ENCODE assay signal across 14 cellular contexts in genomic region chr2:197138513-197138912, GRCh38.
DNase-seq lines count a peak whose midpoint lies in the region; ATAC-seq and TF ChIP-seq lines count a peak whose summit lies in the region.
"Had no signal": no experiment of that assay in that cellular context is flagged by ENCODE, and none has a peak within 500 bp of the region (broad histone marks: within the 10 kb centered on the region; RNA-seq: fewer than 3 reads in every experiment).

No MANE protein-coding gene starts in this region.

- H3K9me3 ChIP-seq in Karpas-422 (ENCODE audit: low read length), result no peaks in the 10 kb centered on the region
- H3K9me3 ChIP-seq in smooth muscle cell (replicated peaks; ENCODE audit: low read depth), result no peaks in the 10 kb centered on the region
- H3K9me3 ChIP-seq: left lung, SK-N-SH had no signal

- H3K27me3 Mint-ChIP-seq in activated CD4-positive, alpha-beta T cell treated with anti-CD3 and anti-CD28 coated beads, Interleukin-2, amount 10 ng/mL, durations not matched to agents 24 days and 14 days, result no peaks in the 10 kb centered on the region
- no peaks in the 10 kb centered on the region for H3K27me3 Mint-ChIP-seq in activated T-helper 1 cell treated with anti-CD3 and anti-CD28 coated beads, Interleukin-12 subunit alpha, Interleukin-12 subunit beta, Interleukin-2, Interleukin-4 antibody, amounts not matched to agents 30 ng/mL and 10 ng/mL and 1 ng/mL, durations not matched to agents 14 hours and 24 hours and 36 hours (ENCODE audit: insufficient read depth)
- no peaks in the 10 kb centered on the region for H3K27me3 Mint-ChIP-seq in natural killer cell treated with Interleukin-12 subunit alpha and Interleukin-12 subunit beta and Interleukin-15 and Interleukin-18, amount 100 ng/mL, for 72 hours

- TF ChIP-seq CTCF in smooth muscle cell (IDR thresholded peaks at IDR 0.05; ENCODE audit: borderline replicate concordance, insufficient read depth, poor library complexity, severe bottlenecking), result no peak
- TF ChIP-seq CTCF in GM13976 (IDR thresholded peaks at IDR 0.05; ENCODE audit: borderline replicate concordance, control extremely low read depth, extremely low read depth, insufficient read depth, missing control alignments), result no peak

- intact Hi-C loops in activated CD4-positive, alpha-beta T cell treated with anti-CD3 and anti-CD28 coated beads, Interleukin-2, amount 10 ng/mL, durations not matched to agents 24 days and 14 days (cut with micrococcal nuclease), result loop anchor here (1.0 to 10.0 kb wide), 4 partner anchors 8 to 566 kb away; partner anchors contain the start of genes MARS2 and PGAP1
- intact Hi-C loops in activated T-helper 1 cell treated with anti-CD3 and anti-CD28 coated beads, Interleukin-12 subunit alpha, Interleukin-12 subunit beta, Interleukin-2, Interleukin-4 antibody, amounts not matched to agents 30 ng/mL and 10 ng/mL and 1 ng/mL, durations not matched to agents 14 hours and 24 hours and 36 hours (cut with micrococcal nuclease), result loop anchor here (1.0 to 2.0 kb wide), 3 partner anchors 8 to 20 kb away; no protein-coding TSS in a partner anchor

- 89% methylated on average over 3 of the region's 3 CpGs for WGBS in smooth muscle cell (ENCODE audit: low lambda C conversion rate)

- H3K27ac ChIP-seq in Karpas-422 (ENCODE audit: low read length) (peak overlapping the region; percentile 80), smooth muscle cell (ENCODE audit: low read depth) (no peak overlapping the region)
- H3K27ac ChIP-seq: parathyroid adenoma had no signal

- peak overlapping the region; percentile 82 for H3K27ac Mint-ChIP-seq in activated CD4-positive, alpha-beta T cell treated with anti-CD3 and anti-CD28 coated beads, Interleukin-2, amount 10 ng/mL, durations not matched to agents 24 days and 14 days
- H3K27ac Mint-ChIP-seq in activated T-helper 1 cell treated with anti-CD3 and anti-CD28 coated beads, Interleukin-12 subunit alpha, Interleukin-12 subunit beta, Interleukin-2, Interleukin-4 antibody, amounts not matched to agents 30 ng/mL and 10 ng/mL and 1 ng/mL, durations not matched to agents 14 hours and 24 hours and 36 hours, result peak overlapping the region; percentile 84
- H3K27ac Mint-ChIP-seq in natural killer cell treated with Interleukin-12 subunit alpha and Interleukin-12 subunit beta and Interleukin-15 and Interleukin-18, amount 100 ng/mL, for 72 hours, result peak overlapping the region; percentile 81 to 89

- no peak for DNase-seq in activated CD4-positive, alpha-beta T cell treated with anti-CD3 and anti-CD28 coated beads, Interleukin-2, amount 10 ng/mL, durations not matched to agents 24 days and 14 days
- DNase-seq in activated CD4-positive, alpha-beta T cell treated with anti-CD3 and anti-CD28 coated beads, Interleukin-2, amount 50 U/mL, for 1 hour, result no peak
- no peak for DNase-seq in Karpas-422
- DNase-seq in activated T-helper 1 cell treated with anti-CD3 and anti-CD28 coated beads, Interleukin-12 subunit alpha, Interleukin-12 subunit beta, Interleukin-2, Interleukin-4 antibody, amounts not matched to agents 30 ng/mL and 10 ng/mL and 1 ng/mL, durations not matched to agents 14 hours and 24 hours and 36 hours (ENCODE audit: low spot score), result no peak
- DNase-seq in natural killer cell treated with Interleukin-12 subunit alpha and Interleukin-12 subunit beta and Interleukin-15 and Interleukin-18, amount 100 ng/mL, for 72 hours (ENCODE audit: low spot score), result no peak
- no peak for DNase-seq in smooth muscle cell (lab: John Stamatoyannopoulos, UW; ENCODE audit: unreplicated experiment)
- DNase-seq in GM13976 (ENCODE audit: low spot score), result no peak
- DNase-seq: caudate nucleus; left lung; NCI-H1694; SK-N-SH; stimulated activated naive CD4-positive, alpha-beta T cell had no signal

- H3K79me2 ChIP-seq in Karpas-422 (ENCODE audit: low read length) (peaks cover 63% of the 10 kb centered on the region), smooth muscle cell (ENCODE audit: low read depth) (no peaks in the 10 kb centered on the region)
- H3K79me2 ChIP-seq: parathyroid adenoma had no signal

- H2AFZ ChIP-seq in Karpas-422 (ENCODE audit: low read length) (no peak overlapping the region), smooth muscle cell (ENCODE audit: low read depth) (no peak overlapping the region)
- H2AFZ ChIP-seq: parathyroid adenoma had no signal

- H3K36me3 Mint-ChIP-seq in activated CD4-positive, alpha-beta T cell treated with anti-CD3 and anti-CD28 coated beads, Interleukin-2, amount 10 ng/mL, durations not matched to agents 24 days and 14 days (ENCODE audit: low read depth), result peaks cover 38% of the 10 kb centered on the region
- H3K36me3 Mint-ChIP-seq in activated T-helper 1 cell treated with anti-CD3 and anti-CD28 coated beads, Interleukin-12 subunit alpha, Interleukin-12 subunit beta, Interleukin-2, Interleukin-4 antibody, amounts not matched to agents 30 ng/mL and 10 ng/mL and 1 ng/mL, durations not matched to agents 14 hours and 24 hours and 36 hours (ENCODE audit: low read depth), result peaks cover 34% of the 10 kb centered on the region
- H3K36me3 Mint-ChIP-seq in natural killer cell treated with Interleukin-12 subunit alpha and Interleukin-12 subunit beta and Interleukin-15 and Interleukin-18, amount 100 ng/mL, for 72 hours, result peaks cover 16% of the 10 kb centered on the region

- peaks cover 53% of the 10 kb centered on the region for H3K4me1 Mint-ChIP-seq in activated CD4-positive, alpha-beta T cell treated with anti-CD3 and anti-CD28 coated beads, Interleukin-2, amount 10 ng/mL, durations not matched to agents 24 days and 14 days
- peaks cover 74% of the 10 kb centered on the region for H3K4me1 Mint-ChIP-seq in activated T-helper 1 cell treated with anti-CD3 and anti-CD28 coated beads, Interleukin-12 subunit alpha, Interleukin-12 subunit beta, Interleukin-2, Interleukin-4 antibody, amounts not matched to agents 30 ng/mL and 10 ng/mL and 1 ng/mL, durations not matched to agents 14 hours and 24 hours and 36 hours (ENCODE audit: low read depth)
- peaks cover 70 to 80% of the 10 kb centered on the region in 2 donors for H3K4me1 Mint-ChIP-seq in natural killer cell treated with Interleukin-12 subunit alpha and Interleukin-12 subunit beta and Interleukin-15 and Interleukin-18, amount 100 ng/mL, for 72 hours (ENCODE audit: low read depth in 2 of 2)

- peak overlapping the region; percentile 9; the same call in 1 of the 2 replicates for H3K9ac ChIP-seq in Karpas-422 (ENCODE audit: low read length)
- no peak overlapping the region for H3K9ac ChIP-seq in smooth muscle cell (ENCODE audit: low read depth)
- H3K9ac ChIP-seq: parathyroid adenoma, SK-N-SH had no signal

- H4K20me1 ChIP-seq in Karpas-422 (ENCODE audit: insufficient read depth, low read depth, low read length) (no peaks in the 10 kb centered on the region), smooth muscle cell (ENCODE audit: low read depth) (no peaks in the 10 kb centered on the region)

- in situ Hi-C loops in GM13976 (cut with MboI; ENCODE audit: low sequenced_read_pairs, unreplicated experiment), result no loop called here

- H3K27me3 ChIP-seq in Karpas-422 (ENCODE audit: low read length) (no peaks in the 10 kb centered on the region), smooth muscle cell (ENCODE audit: low read depth) (no peaks in the 10 kb centered on the region)
- H3K27me3 ChIP-seq: left lung had no signal

- H3F3A ChIP-seq in smooth muscle cell (ENCODE audit: low read depth), result no peaks in the 10 kb centered on the region

- H3K4me3 Mint-ChIP-seq in activated CD4-positive, alpha-beta T cell treated with anti-CD3 and anti-CD28 coated beads, Interleukin-2, amount 10 ng/mL, durations not matched to agents 24 days and 14 days, result peak overlapping the region; percentile 18
- H3K4me3 Mint-ChIP-seq in activated T-helper 1 cell treated with anti-CD3 and anti-CD28 coated beads, Interleukin-12 subunit alpha, Interleukin-12 subunit beta, Interleukin-2, Interleukin-4 antibody, amounts not matched to agents 30 ng/mL and 10 ng/mL and 1 ng/mL, durations not matched to agents 14 hours and 24 hours and 36 hours, result no peak overlapping the region
- peak overlapping the region; percentile 58 for H3K4me3 Mint-ChIP-seq in natural killer cell treated with Interleukin-12 subunit alpha and Interleukin-12 subunit beta and Interleukin-15 and Interleukin-18, amount 100 ng/mL, for 72 hours

- peaks cover 87% of the 10 kb centered on the region for H3K4me1 ChIP-seq in Karpas-422 (ENCODE audit: low read length)
- peaks cover 9% of the 10 kb centered on the region for H3K4me1 ChIP-seq in smooth muscle cell (ENCODE audit: low read depth)
- H3K4me1 ChIP-seq: parathyroid adenoma had no signal

- ATAC-seq in natural killer cell treated with Interleukin-12 subunit alpha and Interleukin-12 subunit beta and Interleukin-15 and Interleukin-18, amount 100 ng/mL, for 72 hours, result peak in 1 of 2 donors; percentile 32
- no peak for ATAC-seq in HG02798 (IDR thresholded peaks at IDR 0.05; ENCODE audit: poor library complexity, unreplicated experiment)
- ATAC-seq: left lung had no signal

- no peaks in the 10 kb centered on the region for H3K9me3 Mint-ChIP-seq in activated CD4-positive, alpha-beta T cell treated with anti-CD3 and anti-CD28 coated beads, Interleukin-2, amount 10 ng/mL, durations not matched to agents 24 days and 14 days
- H3K9me3 Mint-ChIP-seq in activated T-helper 1 cell treated with anti-CD3 and anti-CD28 coated beads, Interleukin-12 subunit alpha, Interleukin-12 subunit beta, Interleukin-2, Interleukin-4 antibody, amounts not matched to agents 30 ng/mL and 10 ng/mL and 1 ng/mL, durations not matched to agents 14 hours and 24 hours and 36 hours, result no peaks in the 10 kb centered on the region
- H3K9me3 Mint-ChIP-seq in natural killer cell treated with Interleukin-12 subunit alpha and Interleukin-12 subunit beta and Interleukin-15 and Interleukin-18, amount 100 ng/mL, for 72 hours, result no peaks in the 10 kb centered on the region

- H3K36me3 ChIP-seq in Karpas-422 (ENCODE audit: insufficient read depth, low read length), result 0 out of 2 replicates have a peak, but pooled peaks cover 7% of the 10 kb centered on the region
- no peaks in the 10 kb centered on the region for H3K36me3 ChIP-seq in smooth muscle cell (ENCODE audit: low read depth)
- H3K36me3 ChIP-seq: left lung had no signal

- H3K4me2 ChIP-seq in Karpas-422 (ENCODE audit: low read depth, low read length, poor library complexity, severe bottlenecking), result peak overlapping the region; percentile 40
- H3K4me2 ChIP-seq in smooth muscle cell, result no peak overlapping the region
- H3K4me2 ChIP-seq: SK-N-SH had no signal

- H3K4me3 ChIP-seq in Karpas-422 (ENCODE audit: low read length) (peak overlapping the region; percentile 10; the same call in 1 of the 2 replicates), smooth muscle cell (no peak overlapping the region)
- H3K4me3 ChIP-seq: left lung had no signal

- H3K9me2 ChIP-seq in Karpas-422 (replicated peaks; ENCODE audit: insufficient read depth, low read length), result no peaks in the 10 kb centered on the region
- H3K9me2 ChIP-seq: SK-N-SH had no signal
